27 cellular contexts compared by ENCODE assay signal in the genomic region with DNA sequence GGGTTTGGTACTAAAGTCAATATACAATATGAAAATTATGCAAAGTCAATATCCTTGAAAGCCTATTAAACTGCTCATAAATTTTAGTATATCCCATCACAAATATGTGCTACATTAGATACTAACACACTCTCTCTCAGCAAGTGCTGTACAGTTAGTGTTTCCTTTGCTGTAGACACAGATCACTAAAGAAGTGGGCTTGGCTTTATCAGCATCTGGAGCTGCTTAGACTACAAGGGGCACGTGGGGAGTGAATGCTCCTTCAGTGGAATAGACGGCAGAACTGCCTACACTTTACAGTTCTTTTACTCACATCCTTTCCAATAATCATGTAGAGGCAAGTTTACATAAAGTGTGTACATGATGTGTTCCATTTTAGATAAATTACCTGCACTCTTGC. TPM values are rescaled to one million over a fixed set of nuclear protein-coding genes. Genes with fewer than 3 reads are reported as not detected.
DNase-seq lines count a peak whose midpoint lies in the region; ATAC-seq, FAIRE-seq and TF ChIP-seq lines count a peak whose summit lies in the region.
"Had no signal": no experiment of that assay in that cellular context is flagged by ENCODE, and none has a peak within 500 bp of the region (broad histone marks: within the 10 kb centered on the region; RNA-seq: fewer than 3 reads in every experiment).

No MANE protein-coding gene starts in this region.

- H3K9me2 ChIP-seq in Loucy (replicated peaks; ENCODE audit: low read depth, low read length), result no peaks in the 10 kb centered on the region

- H3K4me2 ChIP-seq in A549 (no peak overlapping the region), Loucy (ENCODE audit: low read depth, low read length, poor library complexity, severe bottlenecking) (peak overlapping the region; percentile 22)

- no peak for TF ChIP-seq RAD21 in A549 (conservative IDR thresholded peaks at IDR 0.05 in 1 of 2, IDR thresholded peaks at IDR 0.05 in 1 of 2)

- H3K4me3 ChIP-seq in A549 (no peak overlapping the region), HEK293 (ENCODE audit: low read depth, low read length) (no peak overlapping the region), Loucy (ENCODE audit: low read length, poor library complexity, severe bottlenecking) (no peak overlapping the region)
- H3K4me3 ChIP-seq: SJCRH30 had no signal

- WGBS in A549 (ENCODE audit: missing lambda C conversion rate), result 66% methylated on average over 2 of the region's 2 CpGs

- H3K27ac ChIP-seq in A549 (no peak overlapping the region), HEK293 (ENCODE audit: extremely low read depth, low read depth, low read length) (no peak overlapping the region)
- H3K27ac ChIP-seq: SJCRH30 had no signal

- peak overlapping the region; percentile 8 for H3K9ac ChIP-seq in Loucy (ENCODE audit: low read depth, low read length, poor library complexity, severe bottlenecking)

- DNase-seq in A549 (ENCODE audit: low read depth in 1 of 2, low spot score in 1 of 2), result no peak
- DNase-seq in activated CD4-positive, alpha-beta T cell treated with anti-CD3 and anti-CD28 coated beads, Interleukin-2, amount 50 U/mL, for 4 hours, result no peak
- DNase-seq in kidney tubule cell (ENCODE audit: low spot score), result no peak
- no peak for DNase-seq in OCI-M2 (lab: John Stamatoyannopoulos, UW; ENCODE audit: unreplicated experiment)
- DNase-seq: C1 segment of cervical spinal cord; CD4-positive, alpha-beta memory T cell; DMS53; HCEC 1CT; KBM-7; MM.1S; NCI-H1417 treated with DMSO at 0.1 percent for 48 hours; NCI-H1694 treated with DMSO at 0.1 percent for 48 hours; NCI-H2171 treated with DMSO at 0.1 percent for 48 hours; NCI-H446; NCI-H524 treated with DMSO at 0.1 percent for 48 hours; SJCRH30; T-helper 17 cell; T1000 had no signal

- H2AFZ ChIP-seq in Loucy (ENCODE audit: low read length), result no peak overlapping the region

- TF ChIP-seq CTCF in A549 (IDR thresholded peaks at IDR 0.05) (no peak), HEK293 (tag by site-specific recombination; IDR thresholded peaks at IDR 0.05) (no peak), Loucy (conservative IDR thresholded peaks at IDR 0.05; ENCODE audit: low read length) (no peak)

- H3K27me3 ChIP-seq in Loucy (ENCODE audit: insufficient read depth, low read length, poor library complexity, severe bottlenecking), result no peaks in the 10 kb centered on the region

- peak; percentile 54 for FAIRE-seq in A549 (lab: Jason Lieb, UNC)
- FAIRE-seq: G401.6, H1, HepG2 had no signal

- CTCF ChIA-PET in A549 (lab: Yijun Ruan, JAX), result interaction anchor here (1.4 kb wide), 1 partner anchor 12 kb away, joined by 6 read pairs; no protein-coding TSS in a partner anchor
- CTCF ChIA-PET in HEK293 (lab: Yijun Ruan, JAX), result interaction anchor here (0.6 to 2.3 kb wide), 4 partner anchors 9 to 120 kb away, joined by 3 to 15 read pairs (median 3); no protein-coding TSS in a partner anchor

- H3F3A ChIP-seq in Loucy (ENCODE audit: low read depth), result peaks cover 3% of the 10 kb centered on the region; the same call in 1 of the 2 replicates

- TF ChIP-seq POLR2A in A549 (IDR thresholded peaks at IDR 0.05; ENCODE audit: low read length), result no peak
- TF ChIP-seq POLR2A in GM18505 (IDR thresholded peaks at IDR 0.05; ENCODE audit: borderline replicate concordance, extremely low read depth, insufficient read depth, insufficient read length), result no peak

- ATAC-seq in A549, result no peak
- ATAC-seq in GM18505 (IDR thresholded peaks at IDR 0.05; ENCODE audit: unreplicated experiment), result no peak
- ATAC-seq: HepG2, Right ventricle myocardium inferior, SK-N-SH treated with all-trans-retinoic acid at 6 μM for 48 hours, T-helper 17 cell had no signal

- POLR2A ChIA-PET in A549 (lab: Yijun Ruan, JAX) (no interaction called here), HEK293 (lab: Yijun Ruan, JAX) (no interaction called here)

- no peaks in the 10 kb centered on the region for H3K9me3 ChIP-seq in A549
- no peaks in the 10 kb centered on the region for H3K9me3 ChIP-seq in HEK293 (ENCODE audit: control insufficient read depth, insufficient read depth, low read depth, low read length)
- no peaks in the 10 kb centered on the region for H3K9me3 ChIP-seq in Loucy (ENCODE audit: insufficient read depth, low read depth, low read length)
- H3K9me3 ChIP-seq: SJCRH30 had no signal

- H4K20me1 ChIP-seq in Loucy (ENCODE audit: insufficient read depth, low read length, poor library complexity, severe bottlenecking), result no peaks in the 10 kb centered on the region

- no peak for TF ChIP-seq EP300 in A549 (IDR thresholded peaks at IDR 0.05)

- H3K4me1 ChIP-seq in A549 (peaks cover 4% of the 10 kb centered on the region; the same call in 1 of the 3 replicates), HEK293 (ENCODE audit: control insufficient read depth, insufficient read depth, low read length) (peaks cover 24% of the 10 kb centered on the region), Loucy (ENCODE audit: insufficient read depth, low read length, poor library complexity, severe bottlenecking) (peaks cover 35% of the 10 kb centered on the region)
- H3K4me1 ChIP-seq: SJCRH30 had no signal

- no peaks in the 10 kb centered on the region for H3K79me2 ChIP-seq in Loucy (ENCODE audit: insufficient read depth, low read length)

- H3K36me3 ChIP-seq in HEK293 (ENCODE audit: control insufficient read depth in 2 of 2, insufficient read depth in 1 of 2, low read length in 2 of 2) (no peaks in the 10 kb centered on the region), Loucy (ENCODE audit: insufficient read depth, low read length) (no peaks in the 10 kb centered on the region)
- H3K36me3 ChIP-seq: SJCRH30 had no signal

TF ChIP-seq in A549, 52 proteins besides CTCF, POLR2A, EP300 and RAD21:
- no peak for TF ChIP-seq RNF2 (IDR thresholded peaks at IDR 0.05; ENCODE audit: borderline replicate concordance, low read depth)
- no peak for TF ChIP-seq ZSCAN20 (CRISPR knock-in tag; IDR thresholded peaks at IDR 0.05)
- TF ChIP-seq ZC3H11A (IDR thresholded peaks at IDR 0.05), result no peak
- no peak for TF ChIP-seq KDM1A (IDR thresholded peaks at IDR 0.05; ENCODE audit: low read depth)
- TF ChIP-seq CEBPB (IDR thresholded peaks at IDR 0.05), result no peak
- TF ChIP-seq, protein P1, sequence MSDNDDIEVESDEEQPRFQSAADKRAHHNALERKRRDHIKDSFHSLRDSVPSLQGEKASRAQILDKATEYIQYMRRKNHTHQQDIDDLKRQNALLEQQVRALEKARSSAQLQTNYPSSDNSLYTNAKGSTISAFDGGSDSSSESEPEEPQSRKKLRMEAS (IDR thresholded peaks at IDR 0.05), result no peak
- TF ChIP-seq EHMT2 (IDR thresholded peaks at IDR 0.05; ENCODE audit: low read depth), result no peak
- no peak for TF ChIP-seq NFE2L2 (conservative IDR thresholded peaks at IDR 0.05; ENCODE audit: low read length)
- TF ChIP-seq ESRRA (IDR thresholded peaks at IDR 0.05; ENCODE audit: borderline replicate concordance, low read length), result no peak
- no peak for TF ChIP-seq FOSL2 (IDR thresholded peaks at IDR 0.05)
- no peak for TF ChIP-seq FOSL2 (CRISPR knock-in tag; IDR thresholded peaks at IDR 0.05)
- TF ChIP-seq HEYL (CRISPR knock-in tag; IDR thresholded peaks at IDR 0.05), result no peak

TF ChIP-seq in HEK293, 187 proteins besides CTCF, POLR2A, EP300 and RAD21:
- TF ChIP-seq ZNF514 (tag by site-specific recombination; IDR thresholded peaks at IDR 0.05) (no peak), ZNF76 (tag by site-specific recombination; IDR thresholded peaks at IDR 0.05; ENCODE audit: borderline replicate concordance, low read depth) (no peak), OSR2 (tag by site-specific recombination; IDR thresholded peaks at IDR 0.05) (0 out of 2 replicates have a peak, but pooled peaks have one; percentile 26)

TF ChIP-seq in PFSK-1, 5 proteins besides CTCF, POLR2A, EP300 and RAD21:
- peak; percentile 51; the same call in 1 of the 2 replicates for TF ChIP-seq SIN3A (IDR thresholded peaks at IDR 0.05; ENCODE audit: borderline replicate concordance, insufficient read depth, low read length)
- TF ChIP-seq POLR2AphosphoS5 (IDR thresholded peaks at IDR 0.05; ENCODE audit: low read depth, low read length), result no peak
TF ChIP-seq in PFSK-1: peak in this region for 1.

RNA-seq across cellular contexts. Expression of a gene that starts 26.0 kb away (rescaled TPM):
- 54.6 and 59.2 TPM in 2 replicates for polyA plus RNA-seq in A549 (2011; rRNA removed)
- polyA plus RNA-seq in A549 (2012; cell fraction: cytosol; rRNA removed), result 43.0 and 48.8 TPM in 2 replicates
- polyA plus RNA-seq in A549 (2012; cell fraction: nucleus; rRNA removed), result 73.6 and 112 TPM in 2 replicates
- 48.5 to 66.6 TPM (median 49.0 TPM) in 3 replicates for polyA plus RNA-seq in A549 (2017; fragmentation: RNase III; extraction: RNeasy Plus Mini Kit Qiagen cat#74134 plus additional on column Dnase treatment)
- polyA minus RNA-seq in A549 (2011; rRNA and poly(A)+ RNA removed), result 44.0 and 49.4 TPM in 2 replicates
- polyA plus RNA-seq in PFSK-1 (2012; ENCODE audit: insufficient read length, low read depth), result 123 TPM
- polyA plus RNA-seq: CD4-positive, alpha-beta memory T cell; HepG2 had no signal
